Comparison of ENCODE assay signal across 9 cellular contexts in the genomic region with DNA sequence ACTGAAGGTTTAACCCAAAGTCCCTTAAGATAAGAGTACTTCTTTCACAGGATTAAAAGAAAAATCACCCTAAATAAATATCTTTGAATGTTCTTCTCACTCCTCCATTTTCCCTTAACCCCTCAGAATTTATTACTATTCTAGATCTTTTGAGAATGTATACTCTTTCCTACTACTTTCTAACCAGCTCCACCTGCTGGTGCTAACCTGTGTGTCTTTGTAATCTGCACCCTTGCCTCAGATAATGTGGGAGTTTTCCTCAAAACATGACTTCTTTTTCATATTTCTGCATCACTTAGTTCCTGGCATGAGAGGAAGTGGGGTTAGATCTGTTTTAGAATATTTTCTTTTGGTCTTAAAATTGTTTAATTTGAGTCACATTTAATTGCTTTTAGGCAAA.
DNase-seq lines count a peak whose midpoint lies in the region; ATAC-seq and TF ChIP-seq lines count a peak whose summit lies in the region.
"Had no signal": no experiment of that assay in that cellular context is flagged by ENCODE, and none has a peak within 500 bp of the region (broad histone marks: within the 10 kb centered on the region; RNA-seq: fewer than 3 reads in every experiment).

No MANE protein-coding gene starts in this region.

- no peak overlapping the region for H2AFZ ChIP-seq in SK-N-SH (ENCODE audit: low read depth)

- TF ChIP-seq POLR2A in testis (IDR thresholded peaks at IDR 0.05): no peak

- H3K36me3 ChIP-seq in SK-N-SH (replicated peaks in 1 of 2; ENCODE audit: control insufficient read depth in 1 of 2, insufficient read depth in 2 of 2, low read length in 1 of 2): no peaks in the 10 kb centered on the region
- H3K36me3 ChIP-seq in Panc1 (ENCODE audit: control insufficient read depth, insufficient read depth, low read length): no peaks in the 10 kb centered on the region
- no peaks in the 10 kb centered on the region for H3K36me3 ChIP-seq in testis (ENCODE audit: low read depth, missing control alignments)

- H3K36me3 Mint-ChIP-seq in naive thymus-derived CD8-positive, alpha-beta T cell: no peaks in the 10 kb centered on the region

- no peaks in the 10 kb centered on the region for H3K4me1 Mint-ChIP-seq in naive thymus-derived CD8-positive, alpha-beta T cell

- no peaks in the 10 kb centered on the region for H3K79me2 ChIP-seq in SK-N-SH (ENCODE audit: insufficient read depth)

- H3K9ac ChIP-seq in SK-N-SH: no peak overlapping the region

- H3K9me3 Mint-ChIP-seq in naive thymus-derived CD8-positive, alpha-beta T cell: peaks cover 0 to 36% (median 12%) of the 10 kb centered on the region in 9 donors

- TF ChIP-seq RAD21 in SK-N-SH (IDR thresholded peaks at IDR 0.05; ENCODE audit: low read length): peak; percentile 27; the same call in 1 of the 2 replicates

- DNase-seq in SK-N-SH (peak; percentile 11), Panc1 (ENCODE audit: low read depth, low spot score) (no peak), fibroblast of peridontal ligament (ENCODE audit: extremely low read depth) (peak; percentile 7), testis (peak; percentile 32), posterior vena cava (ENCODE audit: low spot score) (no peak)
- DNase-seq in stimulated activated CD4-positive, alpha-beta T cell treated with anti-CD3 and anti-CD28 coated beads, Interleukin-2, amount 100 ng/mL, for 24 hours: no peak
- no peak for DNase-seq in naive thymus-derived CD8-positive, alpha-beta T cell
- DNase-seq: CD4-positive, alpha-beta T cell had no signal

- H3K27ac ChIP-seq in SK-N-SH (ENCODE audit: low read depth in 2 of 2, low read length in 1 of 2): no peak overlapping the region
- no peak overlapping the region for H3K27ac ChIP-seq in Panc1 (ENCODE audit: low read length)
- no peak overlapping the region for H3K27ac ChIP-seq in testis

- CTCF ChIA-PET in SK-N-SH (lab: Yijun Ruan, JAX): interaction anchor here (1.3 to 1.7 kb wide), 2 partner anchors 9 to 124 kb away, joined by 3 to 4 read pairs; no protein-coding TSS in a partner anchor
- CTCF ChIA-PET in Panc1 (lab: Charles Lee): interaction anchor here (0.6 kb wide), 1 partner anchor 337 kb away, joined by 3 read pairs; no protein-coding TSS in a partner anchor

- H3K27me3 Mint-ChIP-seq in naive thymus-derived CD8-positive, alpha-beta T cell: no peaks in the 10 kb centered on the region
- H3K27me3 Mint-ChIP-seq: CD4-positive, alpha-beta T cell had no signal

- no TSS peak for BruUV-seq in Panc1 (replicated peaks; lab: Mats Ljungman, UMichigan)

- H3F3A ChIP-seq in SK-N-SH (replicated peaks; ENCODE audit: insufficient read depth): no peaks in the 10 kb centered on the region

- no peaks in the 10 kb centered on the region for H3K27me3 ChIP-seq in SK-N-SH (ENCODE audit: insufficient read depth)
- H3K27me3 ChIP-seq in Panc1 (ENCODE audit: control insufficient read depth, insufficient read depth, low read length): no peaks in the 10 kb centered on the region
- no peaks in the 10 kb centered on the region for H3K27me3 ChIP-seq in testis

- no peak overlapping the region for H3K4me3 Mint-ChIP-seq in naive thymus-derived CD8-positive, alpha-beta T cell
- H3K4me3 Mint-ChIP-seq: CD4-positive, alpha-beta T cell had no signal

- no peak for TF ChIP-seq EP300 in SK-N-SH (IDR thresholded peaks at IDR 0.05; ENCODE audit: borderline replicate concordance in 1 of 2, low read depth in 1 of 2, low read length in 1 of 2)

- intact Hi-C loops in Panc1 (cut with micrococcal nuclease; ENCODE audit: unreplicated experiment): no loop called here
- intact Hi-C loops in testis (cut with DNase I; ENCODE audit: low total_unique reads): no loop called here
- intact Hi-C loops in posterior vena cava (cut with DNase I): no loop called here

- no peak for ATAC-seq in SK-N-SH treated with all-trans-retinoic acid at 6 μM for 48 hours
- no peak for ATAC-seq in Panc1
- ATAC-seq in naive thymus-derived CD8-positive, alpha-beta T cell: no peak

- in situ Hi-C loops in Panc1 (cut with HindIII; ENCODE audit: low pct_unique_long_range_greater_than_20kb, low sequenced_read_pairs): no loop called here

- H3K9me3 ChIP-seq in SK-N-SH (no peaks in the 10 kb centered on the region), Panc1 (ENCODE audit: control insufficient read depth, insufficient read depth, low read depth, low read length) (no peaks in the 10 kb centered on the region), testis (no peaks in the 10 kb centered on the region)

- TF ChIP-seq CTCF in SK-N-SH (IDR thresholded peaks at IDR 0.05) (peak; percentile 21; the same call in 1 of the 2 replicates), Panc1 (IDR thresholded peaks at IDR 0.05) (peak; percentile 15; the same call in 1 of the 2 replicates), testis (IDR thresholded peaks at IDR 0.05) (peak in 1 of 3 experiments; percentile 10)

- no peak overlapping the region for H3K4me3 ChIP-seq in SK-N-SH (ENCODE audit: low read depth in 2 of 2, low read length in 1 of 2)
- no peak overlapping the region for H3K4me3 ChIP-seq in Panc1 (ENCODE audit: low read depth in 2 of 2, low read length in 2 of 2)
- no peak overlapping the region for H3K4me3 ChIP-seq in testis

- POLR2A ChIA-PET in SK-N-SH (lab: Yijun Ruan, JAX) (no interaction called here), Panc1 (lab: Charles Lee) (no interaction called here)
- POLR2A ChIA-PET in naive thymus-derived CD8-positive, alpha-beta T cell (lab: Charles Lee): no interaction called here

- H3K27ac Mint-ChIP-seq in naive thymus-derived CD8-positive, alpha-beta T cell: peak overlapping the region in 1 of 10 donors; percentile 48
- H3K27ac Mint-ChIP-seq: CD4-positive, alpha-beta T cell had no signal

- no peaks in the 10 kb centered on the region for H3K9me2 ChIP-seq in SK-N-SH

- no peak overlapping the region for H3K4me2 ChIP-seq in SK-N-SH

- no peaks in the 10 kb centered on the region for H4K20me1 ChIP-seq in SK-N-SH (ENCODE audit: insufficient read depth)

- H3K4me1 ChIP-seq in SK-N-SH (ENCODE audit: control insufficient read depth in 1 of 2, insufficient read depth in 2 of 2, low read depth in 1 of 2, low read length in 1 of 2) (no peaks in the 10 kb centered on the region), Panc1 (ENCODE audit: control insufficient read depth, insufficient read depth, low read length) (no peaks in the 10 kb centered on the region), testis (no peaks in the 10 kb centered on the region)

TF ChIP-seq in SK-N-SH, 30 proteins besides CTCF, POLR2A, EP300 and RAD21 (continues in another document):
- TF ChIP-seq TAF1 (IDR thresholded peaks at IDR 0.05; ENCODE audit: borderline replicate concordance, low read depth, low read length): no peak
- no peak for TF ChIP-seq FOSL2 (IDR thresholded peaks at IDR 0.05; ENCODE audit: borderline replicate concordance, low read depth)
- TF ChIP-seq RFX5 (IDR thresholded peaks at IDR 0.05; ENCODE audit: low read length): no peak

TF ChIP-seq in SK-N-SH treated with all-trans-retinoic acid at 6 μM for 48 hours, 23 proteins besides CTCF, POLR2A, EP300 and RAD21 (continues in another document):
- no peak for TF ChIP-seq ARNTL (CRISPR knock-in tag; IDR thresholded peaks at IDR 0.05; ENCODE audit: borderline replicate concordance, low read depth)
- TF ChIP-seq, protein P1, sequence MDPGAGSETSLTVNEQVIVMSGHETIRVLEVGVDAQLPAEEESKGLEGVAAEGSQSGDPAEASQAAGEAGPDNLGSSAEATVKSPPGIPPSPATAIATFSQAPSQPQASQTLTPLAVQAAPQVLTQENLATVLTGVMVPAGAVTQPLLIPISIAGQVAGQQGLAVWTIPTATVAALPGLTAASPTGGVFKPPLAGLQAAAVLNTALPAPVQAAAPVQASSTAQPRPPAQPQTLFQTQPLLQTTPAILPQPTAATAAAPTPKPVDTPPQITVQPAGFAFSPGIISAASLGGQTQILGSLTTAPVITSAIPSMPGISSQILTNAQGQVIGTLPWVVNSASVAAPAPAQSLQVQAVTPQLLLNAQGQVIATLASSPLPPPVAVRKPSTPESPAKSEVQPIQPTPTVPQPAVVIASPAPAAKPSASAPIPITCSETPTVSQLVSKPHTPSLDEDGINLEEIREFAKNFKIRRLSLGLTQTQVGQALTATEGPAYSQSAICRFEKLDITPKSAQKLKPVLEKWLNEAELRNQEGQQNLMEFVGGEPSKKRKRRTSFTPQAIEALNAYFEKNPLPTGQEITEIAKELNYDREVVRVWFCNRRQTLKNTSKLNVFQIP (CRISPR knock-in tag; IDR thresholded peaks at IDR 0.05; ENCODE audit: borderline replicate concordance, low read depth): no peak
- TF ChIP-seq ZNF565 (CRISPR knock-in tag; conservative IDR thresholded peaks at IDR 0.05; ENCODE audit: low read depth): no peak
- no peak for TF ChIP-seq GLIS3 (CRISPR knock-in tag; IDR thresholded peaks at IDR 0.05)
- TF ChIP-seq, protein P2, sequence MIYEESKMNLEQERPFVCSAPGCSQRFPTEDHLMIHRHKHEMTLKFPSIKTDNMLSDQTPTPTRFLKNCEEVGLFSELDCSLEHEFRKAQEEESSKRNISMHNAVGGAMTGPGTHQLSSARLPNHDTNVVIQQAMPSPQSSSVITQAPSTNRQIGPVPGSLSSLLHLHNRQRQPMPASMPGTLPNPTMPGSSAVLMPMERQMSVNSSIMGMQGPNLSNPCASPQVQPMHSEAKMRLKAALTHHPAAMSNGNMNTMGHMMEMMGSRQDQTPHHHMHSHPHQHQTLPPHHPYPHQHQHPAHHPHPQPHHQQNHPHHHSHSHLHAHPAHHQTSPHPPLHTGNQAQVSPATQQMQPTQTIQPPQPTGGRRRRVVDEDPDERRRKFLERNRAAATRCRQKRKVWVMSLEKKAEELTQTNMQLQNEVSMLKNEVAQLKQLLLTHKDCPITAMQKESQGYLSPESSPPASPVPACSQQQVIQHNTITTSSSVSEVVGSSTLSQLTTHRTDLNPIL (CRISPR knock-in tag; IDR thresholded peaks at IDR 0.05; ENCODE audit: low read depth): no peak

Comparison
In these comparisons a context has a peak if more than half of its experiments do, and no peak if none do; other contexts are left out.
1. DNase-seq: peak in SK-N-SH (single experiment), fibroblast of peridontal ligament (single experiment) and testis (single experiment); none in Panc1 (single experiment), posterior vena cava (single experiment), stimulated activated CD4-positive, alpha-beta T cell treated with anti-CD3 and anti-CD28 coated beads, Interleukin-2, amount 100 ng/mL, for 24 hours (0 of 2) and naive thymus-derived CD8-positive, alpha-beta T cell (0 of 10).